13 cellular contexts compared by ENCODE assay signal in genomic region chr20:39886650-39887190, GRCh38.
A peak's percentile ranks its signal among the peaks of the same experiment; 100 is the strongest.
DNase-seq lines count a peak whose midpoint lies in the region; ATAC-seq, FAIRE-seq and TF ChIP-seq lines count a peak whose summit lies in the region.
"Had no signal": no experiment of that assay in that cellular context is flagged by ENCODE, and none has a peak within 500 bp of the region (broad histone marks: within the 10 kb centered on the region; RNA-seq: fewer than 3 reads in every experiment).

No MANE protein-coding gene starts in this region.

- H3K23me2 ChIP-seq in H9 (ENCODE audit: insufficient read length, low read depth, low read length, poor library complexity, severe bottlenecking): no peaks in the 10 kb centered on the region

- no peak overlapping the region for H4K8ac ChIP-seq in H9 (replicated peaks; ENCODE audit: insufficient read length, low read depth, low read length)
- no peak overlapping the region for H4K8ac ChIP-seq in mesendoderm (ENCODE audit: low read depth, low read length)

- H4K5ac ChIP-seq in H9 (ENCODE audit: insufficient read length, low read depth, low read length) (no peak overlapping the region), mesendoderm (ENCODE audit: low read length) (no peak overlapping the region)

- DNase-seq in H9: no peak
- DNase-seq in astrocyte (ENCODE audit: low read depth): no peak
- no peak for DNase-seq in lung (ENCODE audit: low spot score)
- peak; percentile 31 for DNase-seq in testis
- no peak for DNase-seq in mesendoderm
- no peak for DNase-seq in SHP77 treated with DMSO at 0.1 percent for 48 hours (lab: John Stamatoyannopoulos, UW)
- DNase-seq in smooth muscle cell (lab: John Stamatoyannopoulos, UW; ENCODE audit: unreplicated experiment): no peak
- DNase-seq: activated CD4-positive, alpha-beta T cell treated with anti-CD3 and anti-CD28 coated beads, Interleukin-2, amount 50 U/mL, for 4 hours had no signal

- no peak for TF ChIP-seq CTCF in H9 (conservative IDR thresholded peaks at IDR 0.05)
- TF ChIP-seq CTCF in astrocyte (IDR thresholded peaks at IDR 0.05; ENCODE audit: insufficient read depth, low read depth, low read length): no peak
- no peak for TF ChIP-seq CTCF in lung (IDR thresholded peaks at IDR 0.05; ENCODE audit: control extremely low read depth, extremely low read depth)
- TF ChIP-seq CTCF in testis (IDR thresholded peaks at IDR 0.05): no peak
- no peak for TF ChIP-seq CTCF in smooth muscle cell (IDR thresholded peaks at IDR 0.05; ENCODE audit: borderline replicate concordance, insufficient read depth, poor library complexity, severe bottlenecking)

- no peak overlapping the region for H2BK5ac ChIP-seq in H9 (ENCODE audit: insufficient read length, low read length)
- H2BK5ac ChIP-seq in mesendoderm (ENCODE audit: low read length): no peak overlapping the region

- no peak for TF ChIP-seq POLR2A in testis (IDR thresholded peaks at IDR 0.05)

- H3T11ph ChIP-seq in H9 (ENCODE audit: low read length): no peak overlapping the region

- H4K20me1 ChIP-seq in H9 (ENCODE audit: control insufficient read depth, insufficient read depth, insufficient read length) (no peaks in the 10 kb centered on the region), astrocyte (ENCODE audit: insufficient read depth, low read length) (no peaks in the 10 kb centered on the region), smooth muscle cell (ENCODE audit: low read depth) (no peaks in the 10 kb centered on the region)

- intact Hi-C loops in testis (cut with DNase I; ENCODE audit: low total_unique reads): loop anchor here (10.0 kb wide), 1 partner anchor 808 kb away; no protein-coding TSS in a partner anchor

- H3K4me1 Mint-ChIP-seq in H9: peaks cover 12 to 19% of the 10 kb centered on the region in 2 experiments
- H3K4me1 Mint-ChIP-seq in astrocyte (ENCODE audit: low read depth, unreplicated experiment): peaks cover 12% of the 10 kb centered on the region

- no peaks in the 10 kb centered on the region for H3K79me1 ChIP-seq in H9 (ENCODE audit: insufficient read depth, low read depth, low read length, poor library complexity, severe bottlenecking)
- no peaks in the 10 kb centered on the region for H3K79me1 ChIP-seq in mesendoderm (ENCODE audit: low read length)

- ATAC-seq in lung (ENCODE audit: insufficient read depth, low FRiP score) (peak; percentile 41), GM18861 (IDR thresholded peaks at IDR 0.05; ENCODE audit: unreplicated experiment) (no peak)
- ATAC-seq: activated T-cell treated with anti-CD3 and anti-CD28 coated beads, Interleukin-2, amount 50 U/mL, for 72 hours; stimulated activated naive CD8-positive, alpha-beta T cell treated with anti-CD3 and anti-CD28 coated beads, Interleukin-15, Interleukin-2, amounts not matched to agents 100 U/mL and 50 U/mL, for 24 hours had no signal

- no peak overlapping the region for H3K14ac ChIP-seq in H9 (ENCODE audit: insufficient read depth, low read length)

- no peak overlapping the region for H4K91ac ChIP-seq in H9 (ENCODE audit: insufficient read length, low read depth, low read length)

- H2AK5ac ChIP-seq in H9 (ENCODE audit: insufficient read length, low read length) (no peak overlapping the region), mesendoderm (ENCODE audit: low read length) (no peak overlapping the region)

- H3K56ac ChIP-seq in H9 (ENCODE audit: insufficient read length, low read depth, low read length) (no peak overlapping the region), mesendoderm (ENCODE audit: low read length) (no peak overlapping the region)

- H3K27ac Mint-ChIP-seq in H9 (peak overlapping the region in 2 of 3 experiments; percentile 10 to 90; a peak in 2 of 7 replicates), astrocyte (ENCODE audit: unreplicated experiment) (peak overlapping the region; percentile 90)
- H3K27ac Mint-ChIP-seq: activated T-cell treated with anti-CD3 and anti-CD28 coated beads, Interleukin-2, amount 50 U/mL, for 72 hours; natural killer cell treated with Interleukin-12 subunit alpha and Interleukin-12 subunit beta and Interleukin-15 and Interleukin-18, amount 100 ng/mL, for 72 hours had no signal

- H2AFZ ChIP-seq in H9 (ENCODE audit: low read length) (no peak overlapping the region), astrocyte (ENCODE audit: low read depth, low read length) (no peak overlapping the region), smooth muscle cell (ENCODE audit: low read depth) (no peak overlapping the region)

- H3K27me3 ChIP-seq in H9 (ENCODE audit: insufficient read depth, low read length) (no peaks in the 10 kb centered on the region), astrocyte (ENCODE audit: insufficient read depth, low read length) (peaks cover 3% of the 10 kb centered on the region), lung (ENCODE audit: control insufficient read depth, insufficient read depth) (no peaks in the 10 kb centered on the region), testis (no peaks in the 10 kb centered on the region), mesendoderm (ENCODE audit: insufficient read depth, low read length, poor library complexity) (no peaks in the 10 kb centered on the region), smooth muscle cell (ENCODE audit: low read depth) (no peaks in the 10 kb centered on the region)
- H3K27me3 ChIP-seq: BE2C had no signal

- H3K4me3 Mint-ChIP-seq in H9 (no peak overlapping the region), astrocyte (ENCODE audit: unreplicated experiment) (no peak overlapping the region)
- H3K4me3 Mint-ChIP-seq: activated T-cell treated with anti-CD3 and anti-CD28 coated beads, Interleukin-2, amount 50 U/mL, for 72 hours; natural killer cell treated with Interleukin-12 subunit alpha and Interleukin-12 subunit beta and Interleukin-15 and Interleukin-18, amount 100 ng/mL, for 72 hours had no signal

- H3K4ac ChIP-seq in H9 (ENCODE audit: low read depth, low read length) (no peak overlapping the region), mesendoderm (ENCODE audit: low read depth, low read length) (no peak overlapping the region)

- H3F3A ChIP-seq in smooth muscle cell (ENCODE audit: low read depth): no peaks in the 10 kb centered on the region

- no peak overlapping the region for H2BK12ac ChIP-seq in H9 (ENCODE audit: insufficient read length, low read depth, low read length)

- no peak overlapping the region for H3K4me2 ChIP-seq in H9 (ENCODE audit: insufficient read depth, insufficient read length, low read length)
- H3K4me2 ChIP-seq in astrocyte (ENCODE audit: low read length): no peak overlapping the region
- no peak overlapping the region for H3K4me2 ChIP-seq in mesendoderm (ENCODE audit: low read length)
- H3K4me2 ChIP-seq in smooth muscle cell: no peak overlapping the region

- no peak for FAIRE-seq in astrocyte (lab: Jason Lieb, UNC)

- H3K9me3 Mint-ChIP-seq in H9 (peaks cover 5 to 8% of the 10 kb centered on the region in 2 experiments; a peak in 4 of 5 replicates), astrocyte (ENCODE audit: unreplicated experiment) (peaks cover 3% of the 10 kb centered on the region)
- H3K9me3 Mint-ChIP-seq: natural killer cell treated with Interleukin-12 subunit alpha and Interleukin-12 subunit beta and Interleukin-15 and Interleukin-18, amount 100 ng/mL, for 72 hours had no signal

- no peak overlapping the region for H2BK20ac ChIP-seq in H9 (ENCODE audit: low read depth, low read length, poor library complexity, severe bottlenecking)

- peaks cover 9% of the 10 kb centered on the region for H3K9me3 ChIP-seq in H9 (ENCODE audit: control insufficient read depth, low read depth, low read length)
- no peaks in the 10 kb centered on the region for H3K9me3 ChIP-seq in astrocyte (ENCODE audit: insufficient read depth, low read depth, low read length)
- peaks cover 0 to 4% of the 10 kb centered on the region in 2 donors for H3K9me3 ChIP-seq in lung (ENCODE audit: control insufficient read depth in 2 of 2, insufficient read depth in 1 of 2, low read length in 1 of 2)
- H3K9me3 ChIP-seq in testis: no peaks in the 10 kb centered on the region
- H3K9me3 ChIP-seq in smooth muscle cell (replicated peaks; ENCODE audit: low read depth): no peaks in the 10 kb centered on the region
- H3K9me3 ChIP-seq: BE2C had no signal

- H3K27me3 Mint-ChIP-seq in H9 (ENCODE audit: low read depth) (no peaks in the 10 kb centered on the region), astrocyte (ENCODE audit: low read depth, unreplicated experiment) (no peaks in the 10 kb centered on the region)

- H3K9ac ChIP-seq in H9 (ENCODE audit: extremely low read depth, insufficient read length, low read length) (no peak overlapping the region), astrocyte (ENCODE audit: low read length) (peak overlapping the region; percentile 30), mesendoderm (ENCODE audit: low read length) (no peak overlapping the region), smooth muscle cell (ENCODE audit: low read depth) (no peak overlapping the region)

- H3K18ac ChIP-seq in H9 (ENCODE audit: insufficient read length, low read depth, low read length): no peak overlapping the region
- H3K18ac ChIP-seq in mesendoderm (ENCODE audit: low read length): no peak overlapping the region

- H3K79me2 ChIP-seq in H9 (ENCODE audit: insufficient read depth, low read length) (no peaks in the 10 kb centered on the region), astrocyte (ENCODE audit: insufficient read depth, low read length) (no peaks in the 10 kb centered on the region), mesendoderm (ENCODE audit: control insufficient read depth, insufficient read depth, low read length) (no peaks in the 10 kb centered on the region), smooth muscle cell (ENCODE audit: low read depth) (no peaks in the 10 kb centered on the region)

- H3K4me3 ChIP-seq in astrocyte (ENCODE audit: insufficient read depth, low read depth, low read length) (no peak overlapping the region), lung (no peak overlapping the region), testis (no peak overlapping the region), mesendoderm (ENCODE audit: low read length) (no peak overlapping the region), smooth muscle cell (no peak overlapping the region)

- H3K4me1 ChIP-seq in H9 (ENCODE audit: insufficient read depth, low read length) (no peaks in the 10 kb centered on the region), astrocyte (ENCODE audit: insufficient read depth, low read length) (peaks cover 7% of the 10 kb centered on the region), lung (ENCODE audit: control insufficient read depth in 2 of 2, insufficient read depth in 2 of 2, low read length in 2 of 2) (no peaks in the 10 kb centered on the region), testis (peaks cover 6% of the 10 kb centered on the region), mesendoderm (ENCODE audit: control insufficient read depth, low read depth, low read length) (no peaks in the 10 kb centered on the region), smooth muscle cell (ENCODE audit: low read depth) (no peaks in the 10 kb centered on the region)
- H3K4me1 ChIP-seq: BE2C had no signal

- H3K23ac ChIP-seq in H9 (ENCODE audit: insufficient read length, low read depth, low read length) (no peak overlapping the region), mesendoderm (ENCODE audit: low read length) (no peak overlapping the region)

- H3K27ac ChIP-seq in H9 (ENCODE audit: insufficient read length, low read depth, low read length): no peak overlapping the region
- peak overlapping the region; percentile 5 for H3K27ac ChIP-seq in astrocyte (ENCODE audit: low read depth, low read length)
- no peak overlapping the region for H3K27ac ChIP-seq in lung (ENCODE audit: low read depth in 1 of 2, low read length in 1 of 2)
- peak overlapping the region in 1 of 2 donors; percentile 11 for H3K27ac ChIP-seq in testis
- H3K27ac ChIP-seq in mesendoderm (ENCODE audit: low read depth, low read length): no peak overlapping the region
- H3K27ac ChIP-seq in smooth muscle cell (ENCODE audit: low read depth): no peak overlapping the region

- H3K36me3 ChIP-seq in astrocyte (ENCODE audit: insufficient read depth, low read length): no peaks in the 10 kb centered on the region
- no peaks in the 10 kb centered on the region for H3K36me3 ChIP-seq in lung (ENCODE audit: control insufficient read depth in 2 of 2, insufficient read depth in 2 of 2, low read length in 2 of 2)
- H3K36me3 ChIP-seq in testis (ENCODE audit: low read depth, missing control alignments): no peaks in the 10 kb centered on the region
- H3K36me3 ChIP-seq in mesendoderm (ENCODE audit: control insufficient read depth, insufficient read depth, low read length): no peaks in the 10 kb centered on the region
- H3K36me3 ChIP-seq in smooth muscle cell (ENCODE audit: low read depth): no peaks in the 10 kb centered on the region
- H3K36me3 ChIP-seq: BE2C had no signal

- H2BK120ac ChIP-seq in H9 (ENCODE audit: low read depth, low read length, poor library complexity, severe bottlenecking) (no peak overlapping the region), mesendoderm (ENCODE audit: low read depth, low read length) (no peak overlapping the region)

- H2BK15ac ChIP-seq in H9 (ENCODE audit: low read depth, low read length): no peak overlapping the region
- no peak overlapping the region for H2BK15ac ChIP-seq in mesendoderm (replicated peaks; ENCODE audit: low read depth)

- no CpG with 5 or more reads among the region's 3 CpGs for WGBS in H9 (ENCODE audit: extremely low coverage, insufficient read length, low lambda C conversion rate)
- 57 to 68% methylated on average over 3 of the region's 3 CpGs for WGBS in lung, 2 donors
- 51 to 53% methylated on average over 3 of the region's 3 CpGs for WGBS in testis, 2 donors
- WGBS in mesendoderm (ENCODE audit: extremely low coverage, insufficient coverage, low lambda C conversion rate): no CpG with 5 or more reads among the region's 3 CpGs
- WGBS in smooth muscle cell (ENCODE audit: low lambda C conversion rate): 76% methylated on average over 3 of the region's 3 CpGs

- H3K36me3 Mint-ChIP-seq in H9 (ENCODE audit: insufficient read depth in 1 of 3, low read depth in 3 of 3): peaks cover 6 to 8% (median 6%) of the 10 kb centered on the region in 3 experiments
- no peaks in the 10 kb centered on the region for H3K36me3 Mint-ChIP-seq in astrocyte (ENCODE audit: low read depth, unreplicated experiment)
- H3K36me3 Mint-ChIP-seq: natural killer cell treated with Interleukin-12 subunit alpha and Interleukin-12 subunit beta and Interleukin-15 and Interleukin-18, amount 100 ng/mL, for 72 hours had no signal
